Comparison of ENCODE assay signal across 2 cellular contexts in the genomic region with DNA sequence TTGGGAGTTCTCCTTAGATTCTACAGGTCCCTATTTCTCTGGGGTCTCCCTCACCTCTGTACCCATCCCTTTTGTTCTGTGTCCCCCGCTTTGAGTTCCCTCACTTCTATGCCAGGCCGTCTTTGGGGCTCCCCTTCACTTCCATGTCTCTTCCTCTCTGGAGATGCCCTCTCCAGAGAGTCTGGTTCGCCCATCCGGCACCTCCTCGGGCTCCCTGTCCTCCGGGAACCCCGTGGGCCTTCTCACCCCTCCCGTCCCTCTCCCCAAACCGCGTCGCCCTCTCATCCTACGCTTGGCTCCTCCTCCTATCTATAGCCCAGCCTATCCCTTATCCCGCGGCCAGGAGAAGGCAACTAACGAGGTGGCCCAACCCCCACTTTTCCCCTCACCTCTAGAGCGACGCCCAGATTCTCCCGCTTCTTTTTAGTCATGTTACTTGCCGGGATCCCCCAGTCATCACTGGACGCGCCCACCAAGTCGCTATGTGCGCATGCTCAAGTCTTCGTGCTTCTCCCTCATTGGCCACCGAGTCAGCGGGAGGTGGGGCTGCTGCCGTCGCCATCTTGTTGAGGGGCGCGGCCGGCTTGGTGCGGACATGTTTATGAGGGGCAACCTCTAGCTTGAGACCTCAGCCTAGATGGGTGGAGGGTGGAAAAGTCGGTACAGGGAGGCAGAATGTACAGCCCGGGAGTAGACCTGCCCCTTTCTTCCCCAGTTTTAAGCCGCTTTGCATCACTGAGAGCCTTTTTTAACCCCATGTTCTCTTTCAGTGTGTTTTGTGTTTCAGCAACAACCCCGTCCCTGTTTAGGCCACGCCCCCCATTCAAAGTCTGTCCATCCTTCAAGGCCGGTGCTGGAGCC.
TF ChIP-seq lines count a peak whose summit lies in the region.

Gene CCDC167, minus strand, starts transcription at position 461 of the 861 bp plus-strand sequence. Its CDS starts 30 bp downstream, at position 431.

TF ChIP-seq in IMR-90, 13 proteins besides CTCF, POLR2A, EP300 and RAD21:
- TF ChIP-seq RFX5 (IDR thresholded peaks at IDR 0.05; ENCODE audit: low read depth, low read length) (no peak), CHD1 (IDR thresholded peaks at IDR 0.05; ENCODE audit: low read depth, low read length) (no peak), MXI1 (IDR thresholded peaks at IDR 0.05; ENCODE audit: borderline replicate concordance, low read depth, low read length) (peak; percentile 47; the same call in 1 of the 2 replicates), MAZ (IDR thresholded peaks at IDR 0.05; ENCODE audit: borderline replicate concordance, low read depth, low read length) (0 out of 2 replicates have a peak, but pooled peaks have one; percentile 26), FOS (IDR thresholded peaks at IDR 0.05; ENCODE audit: low read depth, low read length) (no peak)
- TF ChIP-seq, protein P1, sequence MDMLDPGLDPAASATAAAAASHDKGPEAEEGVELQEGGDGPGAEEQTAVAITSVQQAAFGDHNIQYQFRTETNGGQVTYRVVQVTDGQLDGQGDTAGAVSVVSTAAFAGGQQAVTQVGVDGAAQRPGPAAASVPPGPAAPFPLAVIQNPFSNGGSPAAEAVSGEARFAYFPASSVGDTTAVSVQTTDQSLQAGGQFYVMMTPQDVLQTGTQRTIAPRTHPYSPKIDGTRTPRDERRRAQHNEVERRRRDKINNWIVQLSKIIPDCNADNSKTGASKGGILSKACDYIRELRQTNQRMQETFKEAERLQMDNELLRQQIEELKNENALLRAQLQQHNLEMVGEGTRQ (IDR thresholded peaks at IDR 0.05; ENCODE audit: low read depth, low read length), result peak; percentile 43; the same call in 1 of the 2 replicates

TF ChIP-seq in endothelial cell of umbilical vein, 7 proteins besides CTCF, POLR2A, EP300 and RAD21:
- no peak for TF ChIP-seq MYC (IDR thresholded peaks at IDR 0.05; ENCODE audit: low read depth, low read length)
- TF ChIP-seq POLR2AphosphoS5 (IDR thresholded peaks at IDR 0.05; ENCODE audit: insufficient read depth, low read depth, low read length), result peak; percentile 35
